In genomic region chr16:49939495-49939894, GRCh38 we compare ENCODE assay signal across 8 cellular contexts.
"Had no signal": no experiment of that assay in that cellular context is flagged by ENCODE, and none has a peak within 500 bp of the region (broad histone marks: within the 10 kb centered on the region; RNA-seq: fewer than 3 reads in every experiment).

No MANE protein-coding gene starts in this region.

- DNase-seq: H9, HCEC 1CT, HFFc6, KBM-7 had no signal

- H3K4me1 Mint-ChIP-seq: GM23338, IgD-negative memory B cell had no signal

- H3K36me3 Mint-ChIP-seq: IgD-negative memory B cell had no signal

- H3K27ac ChIP-seq: HL-60 had no signal

- H3K4me3 ChIP-seq: GM23338 had no signal

- H3K27ac Mint-ChIP-seq: GM23338, H9, HFFc6, IgD-negative memory B cell had no signal

- H3K4me3 Mint-ChIP-seq: GM23338, H9, HFFc6, IgD-negative memory B cell had no signal

- ATAC-seq: GM23338, HepG2 had no signal
